17 cellular contexts compared by ENCODE assay signal in the genomic region with DNA sequence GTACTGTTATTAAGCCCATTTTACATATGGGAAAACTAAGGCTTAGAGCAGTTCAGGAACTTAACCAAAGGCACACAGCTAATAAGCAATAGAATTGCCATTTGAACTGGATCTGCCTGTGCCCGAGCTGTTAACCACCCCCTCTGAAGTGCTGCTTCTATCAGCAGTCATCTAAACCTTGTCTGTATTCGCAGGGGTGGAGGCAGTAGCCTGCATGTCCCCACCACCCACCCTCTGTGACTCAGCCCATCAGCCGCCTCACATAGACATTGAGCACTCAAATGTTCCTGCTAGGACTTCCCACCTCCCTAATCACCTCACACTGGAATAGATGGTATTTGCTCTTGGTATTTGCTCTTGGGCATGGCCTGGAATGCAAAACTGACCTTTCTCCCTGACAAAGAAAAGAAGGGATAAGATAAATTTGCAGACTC. TPM values are rescaled to one million over a fixed set of nuclear protein-coding genes. Genes with fewer than 3 reads are reported as not detected.
DNase-seq lines count a peak whose midpoint lies in the region; ATAC-seq and TF ChIP-seq lines count a peak whose summit lies in the region.
"Had no signal": no experiment of that assay in that cellular context is flagged by ENCODE, and none has a peak within 500 bp of the region (broad histone marks: within the 10 kb centered on the region; RNA-seq: fewer than 3 reads in every experiment).

No MANE protein-coding gene starts in this region.

- no peak overlapping the region for H3K56ac ChIP-seq in mesendoderm (ENCODE audit: low read length)

- H4K5ac ChIP-seq in mesendoderm (ENCODE audit: low read length) = no peak overlapping the region

- H3K79me1 ChIP-seq in mesendoderm (ENCODE audit: low read length) = no peaks in the 10 kb centered on the region
- no peaks in the 10 kb centered on the region for H3K79me1 ChIP-seq in neuronal stem cell (ENCODE audit: low read depth, low read length)

- ATAC-seq in foreskin keratinocyte = peak; percentile 12

- H3K9me3 Mint-ChIP-seq in activated CD4-positive, alpha-beta memory T cell treated with anti-CD3 and anti-CD28 coated beads for 36 hours = no peaks in the 10 kb centered on the region
- H3K9me3 Mint-ChIP-seq: stimulated activated naive CD8-positive, alpha-beta T cell treated with anti-CD3 and anti-CD28 coated beads, Interleukin-15, Interleukin-2, amounts not matched to agents 100 ng/mL and 50 ng/mL, for 24 hours; T-helper 1 cell treated with Interleukin-12 subunit alpha and Interleukin-12 subunit beta and Interleukin-4 antibody, amounts not matched to agents 30 μg/mL and 1 μg/mL, for 36 hours had no signal

- H2AFZ ChIP-seq in neuronal stem cell (ENCODE audit: low read length) = no peak overlapping the region

- no peak overlapping the region for H3K4ac ChIP-seq in mesendoderm (ENCODE audit: low read depth, low read length)
- no peak overlapping the region for H3K4ac ChIP-seq in neuronal stem cell (ENCODE audit: low read length)

- H3K27ac ChIP-seq in RWPE1 = peak overlapping the region; percentile 63
- no peak overlapping the region for H3K27ac ChIP-seq in foreskin keratinocyte
- H3K27ac ChIP-seq in mesendoderm (ENCODE audit: low read depth, low read length) = no peak overlapping the region
- no peak overlapping the region for H3K27ac ChIP-seq in neuronal stem cell (replicated peaks; ENCODE audit: low read length)
- H3K27ac ChIP-seq: BLaER1, pancreas had no signal

- POLR2A ChIA-PET in RWPE1 (lab: Yijun Ruan, JAX; ENCODE audit: low non-redundant PET) = no interaction called here
- POLR2A ChIA-PET in activated CD4-positive, alpha-beta memory T cell treated with anti-CD3 and anti-CD28 coated beads for 36 hours (lab: Charles Lee) = no interaction called here

- H3K4me1 Mint-ChIP-seq in activated CD4-positive, alpha-beta memory T cell treated with anti-CD3 and anti-CD28 coated beads for 36 hours (ENCODE audit: low read depth) = peaks cover 4% of the 10 kb centered on the region

- peaks cover 19% of the 10 kb centered on the region for H3K27me3 Mint-ChIP-seq in activated CD4-positive, alpha-beta memory T cell treated with anti-CD3 and anti-CD28 coated beads for 36 hours

- no peak overlapping the region for H3K4me3 ChIP-seq in mesendoderm (ENCODE audit: low read length)
- no peak overlapping the region for H3K4me3 ChIP-seq in neuronal stem cell (ENCODE audit: low read length in 2 of 2)
- H3K4me3 ChIP-seq: BLaER1, pancreas had no signal

- H3K4me2 ChIP-seq in mesendoderm (ENCODE audit: low read length) (no peak overlapping the region), neuronal stem cell (ENCODE audit: insufficient read depth, low read length, poor library complexity, severe bottlenecking) (no peak overlapping the region)
- H3K4me2 ChIP-seq: BLaER1 had no signal

- WGBS in mesendoderm (ENCODE audit: extremely low coverage, insufficient coverage, low lambda C conversion rate) = no CpG with 5 or more reads among the region's 3 CpGs
- WGBS in neuronal stem cell (ENCODE audit: extremely low coverage in 2 of 2, insufficient read length in 2 of 2, insufficient replicate concordance in 1 of 2), 2 donors = no CpG with 5 or more reads among the region's 3 CpGs

- H4K8ac ChIP-seq in mesendoderm (ENCODE audit: low read depth, low read length) (no peak overlapping the region), neuronal stem cell (ENCODE audit: low read depth, low read length) (no peak overlapping the region)

- H3K4me3 Mint-ChIP-seq in activated CD4-positive, alpha-beta memory T cell treated with anti-CD3 and anti-CD28 coated beads for 36 hours = no peak overlapping the region
- H3K4me3 Mint-ChIP-seq: stimulated activated naive CD8-positive, alpha-beta T cell treated with anti-CD3 and anti-CD28 coated beads, Interleukin-15, Interleukin-2, amounts not matched to agents 100 ng/mL and 50 ng/mL, for 24 hours; T-helper 1 cell treated with Interleukin-12 subunit alpha and Interleukin-12 subunit beta and Interleukin-4 antibody, amounts not matched to agents 30 μg/mL and 1 μg/mL, for 36 hours had no signal

- intact Hi-C loops in activated CD4-positive, alpha-beta memory T cell treated with anti-CD3 and anti-CD28 coated beads for 36 hours (cut with micrococcal nuclease) = no loop called here

- H3K79me2 ChIP-seq in mesendoderm (ENCODE audit: control insufficient read depth, insufficient read depth, low read length) = no peaks in the 10 kb centered on the region

- H3K27me3 ChIP-seq in foreskin keratinocyte (no peaks in the 10 kb centered on the region), mesendoderm (ENCODE audit: insufficient read depth, low read length, poor library complexity) (no peaks in the 10 kb centered on the region), neuronal stem cell (ENCODE audit: control insufficient read depth in 3 of 3, insufficient read depth in 3 of 3, low read depth in 1 of 3, low read length in 3 of 3) (no peaks in the 10 kb centered on the region)
- H3K27me3 ChIP-seq: BLaER1, pancreas had no signal

- CTCF ChIA-PET in RWPE1 (lab: Yijun Ruan, JAX) = no interaction called here
- CTCF ChIA-PET in activated CD4-positive, alpha-beta memory T cell treated with anti-CD3 and anti-CD28 coated beads for 36 hours (lab: Charles Lee) = no interaction called here

- no peak overlapping the region for H2BK120ac ChIP-seq in mesendoderm (ENCODE audit: low read depth, low read length)
- no peak overlapping the region for H2BK120ac ChIP-seq in neuronal stem cell (ENCODE audit: low read depth, low read length)

- no peak overlapping the region for H2BK15ac ChIP-seq in mesendoderm (replicated peaks; ENCODE audit: low read depth)
- H2BK15ac ChIP-seq in neuronal stem cell (ENCODE audit: low read length) = no peak overlapping the region

- H3K27ac Mint-ChIP-seq in activated CD4-positive, alpha-beta memory T cell treated with anti-CD3 and anti-CD28 coated beads for 36 hours = no peak overlapping the region
- H3K27ac Mint-ChIP-seq: stimulated activated naive CD8-positive, alpha-beta T cell treated with anti-CD3 and anti-CD28 coated beads, Interleukin-15, Interleukin-2, amounts not matched to agents 100 ng/mL and 50 ng/mL, for 24 hours; T-helper 1 cell treated with Interleukin-12 subunit alpha and Interleukin-12 subunit beta and Interleukin-4 antibody, amounts not matched to agents 30 μg/mL and 1 μg/mL, for 36 hours had no signal

- no peak overlapping the region for H4K91ac ChIP-seq in neuronal stem cell (ENCODE audit: low read depth, low read length, poor library complexity)

- no peaks in the 10 kb centered on the region for H3K9me3 ChIP-seq in neuronal stem cell (replicated peaks in 1 of 2; ENCODE audit: control insufficient read depth in 2 of 2, insufficient read depth in 1 of 2, low read depth in 1 of 2, low read length in 2 of 2)
- H3K9me3 ChIP-seq: pancreas had no signal

- H3K23ac ChIP-seq in mesendoderm (ENCODE audit: low read length) = no peak overlapping the region
- H3K23ac ChIP-seq in neuronal stem cell (ENCODE audit: low read depth, low read length, poor library complexity) = no peak overlapping the region

- DNase-seq in ELR (ENCODE audit: low read depth) (peak; percentile 50), RWPE1 (ENCODE audit: low spot score) (peak; percentile 57), foreskin keratinocyte (peak in 1 of 2 donors; percentile 43), mesendoderm (peak; percentile 99), NCI-H1092 (lab: John Stamatoyannopoulos, UW) (no peak), neuronal stem cell (ENCODE audit: low spot score) (no peak)
- no peak for DNase-seq in stimulated activated CD4-positive, alpha-beta T cell treated with anti-CD3 and anti-CD28 coated beads, Interleukin-4, amount 100 ng/mL, for 1 hour
- no peak for DNase-seq in activated CD4-positive, alpha-beta memory T cell treated with anti-CD3 and anti-CD28 coated beads for 36 hours
- DNase-seq: activated CD4-positive, alpha-beta T cell treated with anti-CD3 and anti-CD28 coated beads, Interleukin-2, amount 50 U/mL, for 1 hour; activated naive CD4-positive, alpha-beta T cell treated with Interleukin-2 at 50 U/mL for 16 hours; kidney glomerular epithelial cell; NCI-H1436 treated with DMSO at 0.1 percent for 48 hours; pancreas; stimulated activated CD4-positive, alpha-beta T cell treated with anti-CD3 and anti-CD28 coated beads, Interleukin-4, amount 100 ng/mL, for 4 hours had no signal

- H3K14ac ChIP-seq in neuronal stem cell (ENCODE audit: low read length) = no peak overlapping the region

- no peak for TF ChIP-seq CTCF in RWPE1 (conservative IDR thresholded peaks at IDR 0.05; ENCODE audit: low read depth)
- TF ChIP-seq CTCF in foreskin keratinocyte (conservative IDR thresholded peaks at IDR 0.05) = no peak

- H2AK5ac ChIP-seq in mesendoderm (ENCODE audit: low read length) (no peak overlapping the region), neuronal stem cell (ENCODE audit: low read depth, low read length) (no peak overlapping the region)

- H2BK12ac ChIP-seq in neuronal stem cell (ENCODE audit: low read length) = no peak overlapping the region

- H3K4me1 ChIP-seq in foreskin keratinocyte = peaks cover 59% of the 10 kb centered on the region
- peaks cover 13% of the 10 kb centered on the region for H3K4me1 ChIP-seq in mesendoderm (ENCODE audit: control insufficient read depth, low read depth, low read length)
- H3K4me1 ChIP-seq in neuronal stem cell (ENCODE audit: control insufficient read depth in 2 of 2, insufficient read depth in 1 of 2, low read depth in 1 of 2, low read length in 2 of 2) = peaks cover 6 to 7% of the 10 kb centered on the region in 2 donors
- H3K4me1 ChIP-seq: pancreas had no signal

- H2BK5ac ChIP-seq in mesendoderm (ENCODE audit: low read length) = no peak overlapping the region
- H2BK5ac ChIP-seq in neuronal stem cell (ENCODE audit: low read length) = no peak overlapping the region

- H3K36me3 ChIP-seq in mesendoderm (ENCODE audit: control insufficient read depth, insufficient read depth, low read length) = no peaks in the 10 kb centered on the region
- H3K36me3 ChIP-seq in neuronal stem cell (replicated peaks in 1 of 2; ENCODE audit: control insufficient read depth in 2 of 2, insufficient read depth in 2 of 2, low read length in 2 of 2) = peaks cover 0 to 3% of the 10 kb centered on the region in 2 donors
- H3K36me3 ChIP-seq: BLaER1, pancreas had no signal

- H3K9ac ChIP-seq in mesendoderm (ENCODE audit: low read length) (no peak overlapping the region), neuronal stem cell (ENCODE audit: low read depth, low read length, poor library complexity) (no peak overlapping the region)
- H3K9ac ChIP-seq: BLaER1 had no signal

- no peak overlapping the region for H3K18ac ChIP-seq in mesendoderm (ENCODE audit: low read length)
- no peak overlapping the region for H3K18ac ChIP-seq in neuronal stem cell (ENCODE audit: low read length)

- no peaks in the 10 kb centered on the region for H3K36me3 Mint-ChIP-seq in activated CD4-positive, alpha-beta memory T cell treated with anti-CD3 and anti-CD28 coated beads for 36 hours

RNA-seq across cellular contexts. Expression of gene DKK3, which starts 16.2 kb away (rescaled TPM):
- 271 and 323 TPM in 2 replicates for total RNA-seq in foreskin keratinocyte
- polyA plus RNA-seq in foreskin keratinocyte = 197 and 257 TPM in 2 replicates
- polyA plus RNA-seq in mesendoderm (2013, experiment 1 of 2) = 17.5 TPM
- 17.2 TPM for polyA plus RNA-seq in mesendoderm (2013, experiment 2 of 2)
- polyA plus RNA-seq in neuronal stem cell (2013, experiment 1 of 2) = 16.6 TPM
- 16.6 TPM for polyA plus RNA-seq in neuronal stem cell (2013, experiment 2 of 2)
- total RNA-seq in activated CD4-positive, alpha-beta memory T cell treated with anti-CD3 and anti-CD28 coated beads for 36 hours = not detected

Comparison
In these comparisons a context has a peak if more than half of its experiments do, and no peak if none do; other contexts are left out.
1. DNase-seq: peak in ELR (single experiment), RWPE1 (single experiment) and mesendoderm (single experiment); none in stimulated activated CD4-positive, alpha-beta T cell treated with anti-CD3 and anti-CD28 coated beads, Interleukin-4, amount 100 ng/mL, for 1 hour (single experiment), NCI-H1092 (single experiment), neuronal stem cell (single experiment) and activated CD4-positive, alpha-beta memory T cell treated with anti-CD3 and anti-CD28 coated beads for 36 hours (single experiment).
2. RNA of gene DKK3, which starts 16.2 kb away (total RNA-seq): 271 to 323 TPM in foreskin keratinocyte; not detected in activated CD4-positive, alpha-beta memory T cell treated with anti-CD3 and anti-CD28 coated beads for 36 hours; every median in the first group is over 100 times any median in the second.